8 cellular contexts compared by ENCODE assay signal in genomic region chr6:77467038-77467437, GRCh38. TPM values are rescaled to one million over a fixed set of nuclear protein-coding genes. Genes with fewer than 3 reads are reported as not detected.
A peak's percentile ranks its signal among the peaks of the same experiment; 100 is the strongest.
DNase-seq lines count a peak whose midpoint lies in the region; ATAC-seq, FAIRE-seq and TF ChIP-seq lines count a peak whose summit lies in the region.

No MANE protein-coding gene starts in this region.

- POLR2A ChIA-PET in CD4-positive, alpha-beta memory T cell (lab: Charles Lee; ENCODE audit: partially characterized antibody): no interaction called here
- POLR2A ChIA-PET in activated CD8-positive, alpha-beta T cell treated with anti-CD3 and anti-CD28 coated beads for 36 hours (lab: Charles Lee): no interaction called here

- no peak for DNase-seq in CD4-positive, alpha-beta memory T cell
- DNase-seq in activated CD8-positive, alpha-beta T cell treated with anti-CD3 and anti-CD28 coated beads for 36 hours: no peak
- peak; percentile 60 to 89 for DNase-seq in foreskin keratinocyte
- DNase-seq in pancreas: no peak
- no peak for DNase-seq in H4 (ENCODE audit: low spot score)
- DNase-seq in posterior vena cava (ENCODE audit: low spot score): no peak

- peaks cover 14% of the 10 kb centered on the region for H3K27me3 ChIP-seq in CD4-positive, alpha-beta memory T cell (ENCODE audit: insufficient read depth, low read length)
- peaks cover 25% of the 10 kb centered on the region for H3K27me3 ChIP-seq in foreskin keratinocyte
- peaks cover 0 to 26% (median 2%) of the 10 kb centered on the region in 4 donors for H3K27me3 ChIP-seq in pancreas

- no peaks in the 10 kb centered on the region for H3K36me3 ChIP-seq in CD4-positive, alpha-beta memory T cell (ENCODE audit: insufficient read depth, low read length)
- no peaks in the 10 kb centered on the region for H3K36me3 ChIP-seq in pancreas

- peaks cover 12 to 41% (median 24%) of the 10 kb centered on the region in 4 donors for H3K4me1 Mint-ChIP-seq in CD4-positive, alpha-beta memory T cell
- peaks cover 9% of the 10 kb centered on the region for H3K4me1 Mint-ChIP-seq in activated CD8-positive, alpha-beta T cell treated with anti-CD3 and anti-CD28 coated beads for 36 hours (ENCODE audit: low read depth)

- peak overlapping the region; percentile 85 to 96 (median 88) for H3K4me3 Mint-ChIP-seq in CD4-positive, alpha-beta memory T cell
- peak overlapping the region; percentile 74 for H3K4me3 Mint-ChIP-seq in activated CD8-positive, alpha-beta T cell treated with anti-CD3 and anti-CD28 coated beads for 36 hours

- H3K9me3 Mint-ChIP-seq in CD4-positive, alpha-beta memory T cell: peaks cover 0 to 15% (median 4%) of the 10 kb centered on the region in 8 donors
- H3K9me3 Mint-ChIP-seq in activated CD8-positive, alpha-beta T cell treated with anti-CD3 and anti-CD28 coated beads for 36 hours: no peaks in the 10 kb centered on the region

- intact Hi-C loops in CD4-positive, alpha-beta memory T cell (cut with micrococcal nuclease): loop anchor here (2.0 kb wide), 1 partner anchor 1146 kb away; no protein-coding TSS in a partner anchor
- intact Hi-C loops in activated CD8-positive, alpha-beta T cell treated with anti-CD3 and anti-CD28 coated beads for 36 hours (cut with micrococcal nuclease): no loop called here
- intact Hi-C loops in pancreas (cut with DNase I) (no loop called here), posterior vena cava (cut with DNase I) (loop anchor here in 1 of 2 donors (5.0 to 10.0 kb wide), 2 partner anchors 885 to 1532 kb away; no protein-coding TSS in a partner anchor)

- no peak for FAIRE-seq in pancreas (lab: Jason Lieb, UNC)

- H3K36me3 Mint-ChIP-seq in CD4-positive, alpha-beta memory T cell: peaks cover 0 to 14% of the 10 kb centered on the region in 2 donors
- no peaks in the 10 kb centered on the region for H3K36me3 Mint-ChIP-seq in activated CD8-positive, alpha-beta T cell treated with anti-CD3 and anti-CD28 coated beads for 36 hours (ENCODE audit: low read depth)

- H3K9me3 ChIP-seq in CD4-positive, alpha-beta memory T cell (ENCODE audit: control insufficient read depth in 1 of 2, low read length in 2 of 2): no peaks in the 10 kb centered on the region
- H3K9me3 ChIP-seq in pancreas: no peaks in the 10 kb centered on the region

- WGBS in pancreas, 2 donors: 33 to 42% methylated on average over 11 of the region's 11 CpGs

- no peak overlapping the region for H3K27ac Mint-ChIP-seq in CD4-positive, alpha-beta memory T cell
- H3K27ac Mint-ChIP-seq in activated CD8-positive, alpha-beta T cell treated with anti-CD3 and anti-CD28 coated beads for 36 hours: no peak overlapping the region

- peak overlapping the region; percentile 33 to 42 for H3K4me3 ChIP-seq in CD4-positive, alpha-beta memory T cell (ENCODE audit: low read length in 2 of 2)
- peak overlapping the region in 3 of 4 donors; percentile 39 to 66 (median 51) for H3K4me3 ChIP-seq in pancreas

- no peak overlapping the region for H3K27ac ChIP-seq in CD4-positive, alpha-beta memory T cell (ENCODE audit: low read depth, low read length)
- H3K27ac ChIP-seq in foreskin keratinocyte (no peak overlapping the region), pancreas (no peak overlapping the region)

- H3K4me1 ChIP-seq in CD4-positive, alpha-beta memory T cell (ENCODE audit: insufficient read depth, low read length): peaks cover 9% of the 10 kb centered on the region
- H3K4me1 ChIP-seq in foreskin keratinocyte (peaks cover under 1% of the 10 kb centered on the region), pancreas (peaks cover 0 to 13% (median 6%) of the 10 kb centered on the region in 3 donors)

- TF ChIP-seq CTCF in activated CD8-positive, alpha-beta T cell treated with anti-CD3 and anti-CD28 coated beads for 36 hours (IDR thresholded peaks at IDR 0.05): no peak
- TF ChIP-seq CTCF in foreskin keratinocyte (conservative IDR thresholded peaks at IDR 0.05) (no peak), pancreas (IDR thresholded peaks at IDR 0.05) (no peak)

- peaks cover 28 to 30% of the 10 kb centered on the region in 2 donors for H3K27me3 Mint-ChIP-seq in CD4-positive, alpha-beta memory T cell
- H3K27me3 Mint-ChIP-seq in activated CD8-positive, alpha-beta T cell treated with anti-CD3 and anti-CD28 coated beads for 36 hours: peaks cover 45% of the 10 kb centered on the region

- no peak for ATAC-seq in activated CD8-positive, alpha-beta T cell treated with anti-CD3 and anti-CD28 coated beads for 36 hours
- peak; percentile 66 for ATAC-seq in foreskin keratinocyte
- peak; percentile 6 to 23 (median 17) for ATAC-seq in pancreas
- no peak for ATAC-seq in GM21447 (IDR thresholded peaks at IDR 0.05; ENCODE audit: unreplicated experiment)
- no peak for ATAC-seq in GM19035 (IDR thresholded peaks at IDR 0.05; ENCODE audit: unreplicated experiment)

- CTCF ChIA-PET in CD4-positive, alpha-beta memory T cell (lab: Charles Lee; ENCODE audit: partially characterized antibody): no interaction called here
- CTCF ChIA-PET in activated CD8-positive, alpha-beta T cell treated with anti-CD3 and anti-CD28 coated beads for 36 hours (lab: Charles Lee): interaction anchor here (1.1 to 1.5 kb wide), 2 partner anchors 8 to 10 kb away, joined by 3 to 5 read pairs; no protein-coding TSS in a partner anchor

RNA-seq across cellular contexts. Expression of gene HTR1B, which starts 3.7 kb away (rescaled TPM):
- total RNA-seq in CD4-positive, alpha-beta memory T cell: not detected
- polyA plus RNA-seq in CD4-positive, alpha-beta memory T cell: not detected
- total RNA-seq in activated CD8-positive, alpha-beta T cell treated with anti-CD3 and anti-CD28 coated beads for 36 hours: not detected
- total RNA-seq in foreskin keratinocyte (1.4 and 1.6 TPM in 2 replicates), pancreas (under 1 TPM in 3 of 6 donors, not detected in 3; 0.09 to 0.16 (median 0.12) TPM), posterior vena cava (1 to 10 TPM; 7.6 to 9.2 TPM)
- polyA plus RNA-seq in foreskin keratinocyte (0.28 and 0.43 TPM in 2 replicates), pancreas (under 1 TPM in 1 of 2 donors, not detected in 1; 0.05 TPM)
- total RNA-seq in H4 (2014; rRNA removed; shearing (Covaris generic)): not detected in 2 replicates

Comparison
In these comparisons a context has a peak if more than half of its experiments do, and no peak if none do; other contexts are left out.
1. DNase-seq: peak in foreskin keratinocyte (2 of 2); none in CD4-positive, alpha-beta memory T cell (0 of 5), activated CD8-positive, alpha-beta T cell treated with anti-CD3 and anti-CD28 coated beads for 36 hours (single experiment), pancreas (0 of 6), H4 (single experiment) and posterior vena cava (single experiment).
2. ATAC-seq: peak in foreskin keratinocyte (single experiment) and pancreas (4 of 4); none in activated CD8-positive, alpha-beta T cell treated with anti-CD3 and anti-CD28 coated beads for 36 hours (single experiment), GM21447 (single experiment) and GM19035 (single experiment).